Comparison of ENCODE assay signal across 2 cellular contexts in genomic region chr9:129422843-129423700, GRCh38.
TF ChIP-seq lines count a peak whose summit lies in the region.

No MANE protein-coding gene starts in this region.

TF ChIP-seq in IMR-90, 13 proteins besides CTCF, POLR2A, EP300 and RAD21:
- no peak for TF ChIP-seq SMC3 (IDR thresholded peaks at IDR 0.05; ENCODE audit: low read depth, low read length)
- no peak for TF ChIP-seq MXI1 (IDR thresholded peaks at IDR 0.05; ENCODE audit: borderline replicate concordance, low read depth, low read length)
- no peak for TF ChIP-seq MAFK (IDR thresholded peaks at IDR 0.05; ENCODE audit: low read depth, low read length)
- TF ChIP-seq NFE2L2 (IDR thresholded peaks at IDR 0.05; ENCODE audit: low read depth, low read length) = no peak
- TF ChIP-seq RFX5 (IDR thresholded peaks at IDR 0.05; ENCODE audit: low read depth, low read length) = no peak
- no peak for TF ChIP-seq RCOR1 (IDR thresholded peaks at IDR 0.05; ENCODE audit: insufficient replicate concordance, low read length)
- TF ChIP-seq MAZ (IDR thresholded peaks at IDR 0.05; ENCODE audit: borderline replicate concordance, low read depth, low read length) = no peak
- TF ChIP-seq BHLHE40 (IDR thresholded peaks at IDR 0.05; ENCODE audit: low read depth, low read length) = no peak
- TF ChIP-seq ELK1 (IDR thresholded peaks at IDR 0.05; ENCODE audit: borderline replicate concordance, low read depth, low read length) = no peak
- TF ChIP-seq USF2 (IDR thresholded peaks at IDR 0.05; ENCODE audit: low read depth, low read length) = no peak
- no peak for TF ChIP-seq FOS (IDR thresholded peaks at IDR 0.05; ENCODE audit: low read depth, low read length)
- no peak for TF ChIP-seq CHD1 (IDR thresholded peaks at IDR 0.05; ENCODE audit: low read depth, low read length)
- no peak for TF ChIP-seq CEBPB (IDR thresholded peaks at IDR 0.05; ENCODE audit: low read depth, low read length)

TF ChIP-seq in H1, 55 proteins besides CTCF, POLR2A, EP300 and RAD21:
- no peak for TF ChIP-seq PHF8 (conservative IDR thresholded peaks at IDR 0.05; ENCODE audit: low read depth, low read length)
- no peak for TF ChIP-seq TEAD4 (IDR thresholded peaks at IDR 0.05; ENCODE audit: low read depth, low read length)
- no peak for TF ChIP-seq TCF12 (IDR thresholded peaks at IDR 0.05; ENCODE audit: low read depth, low read length)
- TF ChIP-seq JUND (IDR thresholded peaks at IDR 0.05; ENCODE audit: low read length) = no peak
- TF ChIP-seq CBX8 (IDR thresholded peaks at IDR 0.05; ENCODE audit: borderline replicate concordance, low read depth, low read length) = no peak
- no peak for TF ChIP-seq ATF2 (IDR thresholded peaks at IDR 0.05; ENCODE audit: low read length)
- no peak for TF ChIP-seq BACH1 (IDR thresholded peaks at IDR 0.05; ENCODE audit: low read length)
- TF ChIP-seq MAX (IDR thresholded peaks at IDR 0.05) = no peak
- no peak for TF ChIP-seq NANOG (IDR thresholded peaks at IDR 0.05; ENCODE audit: insufficient read depth, low read depth, low read length, poor library complexity, severe bottlenecking)
- TF ChIP-seq SP4 (IDR thresholded peaks at IDR 0.05; ENCODE audit: low read length) = no peak
- no peak for TF ChIP-seq KDM1A (IDR thresholded peaks at IDR 0.05; ENCODE audit: borderline replicate concordance, low read length)
- TF ChIP-seq CREB1 (IDR thresholded peaks at IDR 0.05) = no peak
- no peak for TF ChIP-seq SIN3A (conservative IDR thresholded peaks at IDR 0.05 in 1 of 2, IDR thresholded peaks at IDR 0.05 in 1 of 2; ENCODE audit: low read depth in 1 of 2, low read length in 2 of 2)
- no peak for TF ChIP-seq CHD2 (IDR thresholded peaks at IDR 0.05; ENCODE audit: low read length)
- no peak for TF ChIP-seq YY1 (IDR thresholded peaks at IDR 0.05; ENCODE audit: low read depth, low read length)
- TF ChIP-seq ATF3 (IDR thresholded peaks at IDR 0.05; ENCODE audit: insufficient read depth, low read depth, low read length) = no peak
- TF ChIP-seq RBBP5 (IDR thresholded peaks at IDR 0.05; ENCODE audit: borderline replicate concordance, low read depth, low read length) = no peak
- no peak for TF ChIP-seq E2F6 (IDR thresholded peaks at IDR 0.05)
- no peak for TF ChIP-seq SAP30 (IDR thresholded peaks at IDR 0.05; ENCODE audit: insufficient read depth, insufficient replicate concordance, low read length)
